8 cellular contexts compared by ENCODE assay signal in genomic region chr1:149607070-149607802, GRCh38. TPM values are rescaled to one million over a fixed set of nuclear protein-coding genes. Genes with fewer than 3 reads are reported as not detected.
A peak's percentile ranks its signal among the peaks of the same experiment; 100 is the strongest.
DNase-seq lines count a peak whose midpoint lies in the region; ATAC-seq and TF ChIP-seq lines count a peak whose summit lies in the region.
"Not testable (repeated sequence)": the region's sequence is repeated elsewhere in the genome, so short reads cannot be mapped to it uniquely, and the experiment has no call there.

No MANE protein-coding gene starts in this region.

- not testable (repeated sequence) for H3K27me3 Mint-ChIP-seq in T-helper 17 cell; endodermal cell (ENCODE audit: insufficient read depth); immature natural killer cell (ENCODE audit: low read depth in 3 of 3); stimulated activated memory B cell treated with anti-CD40 and anti-IgM and Interleukin-4, amounts not matched to agents 10 μg/mL and 1 μg/mL and 100 μg/mL, for 72 hours

- not testable (repeated sequence) for H3K9ac ChIP-seq in HUES64 (ENCODE audit: low read depth, low read length); endodermal cell (ENCODE audit: extremely low read depth, low read length, poor library complexity, severe bottlenecking)

- not testable (repeated sequence) for DNase-seq in BE2C
- peak in 1 of 3 donors; percentile 10 for DNase-seq in T-helper 17 cell
- peak; percentile 16 for DNase-seq in activated gamma-delta T cell treated with Interleukin-2 at 50 U/mL for 16 hours
- peak; percentile 26 for DNase-seq in endodermal cell
- peak; percentile 21 to 34 (median 32) for DNase-seq in immature natural killer cell

- H3K36me3 ChIP-seq in BE2C; HUES64 (ENCODE audit: insufficient read depth, low read length); endodermal cell (ENCODE audit: control insufficient read depth, insufficient read depth, low read length); neutrophil: not testable (repeated sequence)

- H3K4me3 ChIP-seq in BE2C (ENCODE audit: low read depth, low read length) (peak overlapping the region; percentile 24), HUES64 (ENCODE audit: low read length) (peak overlapping the region; percentile 50), endodermal cell (ENCODE audit: low read length) (peak overlapping the region; percentile 58), neutrophil (ENCODE audit: low read depth in 1 of 2, low read length in 1 of 2) (peak overlapping the region; percentile 52 to 62)

- H3K4me1 Mint-ChIP-seq in T-helper 17 cell; endodermal cell; immature natural killer cell; stimulated activated memory B cell treated with anti-CD40 and anti-IgM and Interleukin-4, amounts not matched to agents 10 μg/mL and 1 μg/mL and 100 μg/mL, for 72 hours: not testable (repeated sequence)

- H3K9me3 Mint-ChIP-seq in endodermal cell; immature natural killer cell; stimulated activated memory B cell treated with anti-CD40 and anti-IgM and Interleukin-4, amounts not matched to agents 10 μg/mL and 1 μg/mL and 100 μg/mL, for 72 hours: not testable (repeated sequence)

- not testable (repeated sequence) for H3K27ac ChIP-seq in HUES64 (ENCODE audit: low read depth, low read length); endodermal cell (ENCODE audit: low read depth, low read length)
- H3K27ac ChIP-seq in neutrophil, result peak overlapping the region; percentile 78

- ATAC-seq in T-helper 17 cell; stimulated activated memory B cell treated with anti-CD40 and anti-IgM and Interleukin-4, amounts not matched to agents 10 μg/mL and 1 μg/mL and 100 μg/mL, for 72 hours: not testable (repeated sequence)

- H3K4me3 Mint-ChIP-seq in T-helper 17 cell (peak overlapping the region; percentile 77), endodermal cell (peak overlapping the region; percentile 55), immature natural killer cell (peak overlapping the region; percentile 78 to 91 (median 83))
- H3K4me3 Mint-ChIP-seq in stimulated activated memory B cell treated with anti-CD40 and anti-IgM and Interleukin-4, amounts not matched to agents 10 μg/mL and 1 μg/mL and 100 μg/mL, for 72 hours, result peak overlapping the region; percentile 70

- not testable (repeated sequence) for H3K4me1 ChIP-seq in BE2C; HUES64 (ENCODE audit: insufficient read depth, low read length); endodermal cell (ENCODE audit: control insufficient read depth, insufficient read depth, low read length); neutrophil (ENCODE audit: control insufficient read depth in 1 of 2, insufficient read depth in 1 of 2, low read depth in 1 of 2, low read length in 1 of 2)

- not testable (repeated sequence) for H3K9me3 ChIP-seq in BE2C; HUES64 (ENCODE audit: insufficient read depth, low read depth, low read length); T-helper 17 cell (ENCODE audit: control insufficient read depth, low read length, poor library complexity, severe bottlenecking); endodermal cell (ENCODE audit: control insufficient read depth, low read length); neutrophil

- WGBS in HUES64, result no CpG with 5 or more reads among the region's 45 CpGs
- WGBS in endodermal cell (ENCODE audit: insufficient coverage in 1 of 2, insufficient read length in 1 of 2), 2 experiments, result no CpG with 5 or more reads among the region's 45 CpGs

- TF ChIP-seq CTCF in BE2C (IDR thresholded peaks at IDR 0.05; ENCODE audit: low read depth, low read length); endodermal cell (conservative IDR thresholded peaks at IDR 0.05); neutrophil (IDR thresholded peaks at IDR 0.05): not testable (repeated sequence)

- H3K36me3 Mint-ChIP-seq in T-helper 17 cell (ENCODE audit: low read depth); endodermal cell (ENCODE audit: low read depth); immature natural killer cell; stimulated activated memory B cell treated with anti-CD40 and anti-IgM and Interleukin-4, amounts not matched to agents 10 μg/mL and 1 μg/mL and 100 μg/mL, for 72 hours: not testable (repeated sequence)

- H3K27ac Mint-ChIP-seq in T-helper 17 cell, endodermal cell: not testable (repeated sequence)
- peak overlapping the region; percentile 78 to 94 (median 88) for H3K27ac Mint-ChIP-seq in immature natural killer cell
- peak overlapping the region; percentile 46 for H3K27ac Mint-ChIP-seq in stimulated activated memory B cell treated with anti-CD40 and anti-IgM and Interleukin-4, amounts not matched to agents 10 μg/mL and 1 μg/mL and 100 μg/mL, for 72 hours

- H3K27me3 ChIP-seq in BE2C; HUES64 (ENCODE audit: insufficient read depth, low read length); endodermal cell (ENCODE audit: control insufficient read depth, insufficient read depth, low read length, poor library complexity, severe bottlenecking); neutrophil: not testable (repeated sequence)

RNA-seq across cellular contexts. Expression of gene PPIAL4C, which starts 23.6 kb away (rescaled TPM):
- polyA plus RNA-seq in BE2C (2012; ENCODE audit: insufficient read depth, insufficient read length, low read depth), result not detected
- not detected for polyA plus RNA-seq in HUES64 (2013, experiment 1 of 2)
- not detected for polyA plus RNA-seq in HUES64 (2013, experiment 2 of 2)
- not detected for total RNA-seq in T-helper 17 cell
- total RNA-seq in endodermal cell, result not detected
- not detected for polyA plus RNA-seq in endodermal cell (2013, experiment 1 of 2)
- polyA plus RNA-seq in endodermal cell (2013, experiment 2 of 2), result not detected
- not detected for polyA plus RNA-seq in immature natural killer cell
